ENCODE assay signal across 1 cellular context in the genomic region with DNA sequence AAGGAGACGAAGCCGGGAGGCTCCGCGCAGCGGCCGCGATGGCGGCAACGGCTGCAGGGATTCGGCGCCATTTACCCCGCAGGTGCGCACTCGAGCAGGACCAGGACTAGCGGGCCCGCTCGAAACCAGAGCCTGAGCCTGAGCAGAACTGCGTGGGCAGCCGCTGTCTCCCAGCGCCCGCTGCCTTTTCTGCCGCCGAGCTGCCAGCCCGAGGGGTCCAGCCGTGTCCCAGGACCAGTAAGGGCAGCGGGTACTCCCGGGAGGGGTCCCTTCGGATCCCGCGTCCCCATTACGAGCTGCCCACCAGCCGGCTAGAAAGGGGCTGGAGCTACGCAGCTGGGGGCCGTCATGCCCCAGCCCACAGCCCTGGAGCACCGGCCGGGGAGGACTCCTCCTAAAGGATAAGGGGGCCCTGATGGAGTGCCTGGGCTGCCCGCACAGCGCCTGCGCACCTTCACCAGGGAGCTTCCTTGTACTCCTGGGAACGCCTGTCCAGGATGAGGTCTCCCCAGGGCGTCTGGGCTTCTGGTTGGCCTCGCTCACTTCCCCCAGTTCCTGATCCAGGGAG.
A peak's percentile ranks its signal among the peaks of the same experiment; 100 is the strongest.
TF ChIP-seq lines count a peak whose summit lies in the region.

No MANE protein-coding gene starts in this region.

TF ChIP-seq in K562, 482 proteins besides CTCF, POLR2A, EP300 and RAD21:
- TF ChIP-seq ZNF263 (CRISPR knock-in tag; IDR thresholded peaks at IDR 0.05; ENCODE audit: borderline replicate concordance) (0 out of 2 replicates have a peak, but pooled peaks have one; percentile 14), ZNF77 (CRISPR knock-in tag; IDR thresholded peaks at IDR 0.05) (no peak)
